ENCODE assay signal across 8 cellular contexts in the genomic region with DNA sequence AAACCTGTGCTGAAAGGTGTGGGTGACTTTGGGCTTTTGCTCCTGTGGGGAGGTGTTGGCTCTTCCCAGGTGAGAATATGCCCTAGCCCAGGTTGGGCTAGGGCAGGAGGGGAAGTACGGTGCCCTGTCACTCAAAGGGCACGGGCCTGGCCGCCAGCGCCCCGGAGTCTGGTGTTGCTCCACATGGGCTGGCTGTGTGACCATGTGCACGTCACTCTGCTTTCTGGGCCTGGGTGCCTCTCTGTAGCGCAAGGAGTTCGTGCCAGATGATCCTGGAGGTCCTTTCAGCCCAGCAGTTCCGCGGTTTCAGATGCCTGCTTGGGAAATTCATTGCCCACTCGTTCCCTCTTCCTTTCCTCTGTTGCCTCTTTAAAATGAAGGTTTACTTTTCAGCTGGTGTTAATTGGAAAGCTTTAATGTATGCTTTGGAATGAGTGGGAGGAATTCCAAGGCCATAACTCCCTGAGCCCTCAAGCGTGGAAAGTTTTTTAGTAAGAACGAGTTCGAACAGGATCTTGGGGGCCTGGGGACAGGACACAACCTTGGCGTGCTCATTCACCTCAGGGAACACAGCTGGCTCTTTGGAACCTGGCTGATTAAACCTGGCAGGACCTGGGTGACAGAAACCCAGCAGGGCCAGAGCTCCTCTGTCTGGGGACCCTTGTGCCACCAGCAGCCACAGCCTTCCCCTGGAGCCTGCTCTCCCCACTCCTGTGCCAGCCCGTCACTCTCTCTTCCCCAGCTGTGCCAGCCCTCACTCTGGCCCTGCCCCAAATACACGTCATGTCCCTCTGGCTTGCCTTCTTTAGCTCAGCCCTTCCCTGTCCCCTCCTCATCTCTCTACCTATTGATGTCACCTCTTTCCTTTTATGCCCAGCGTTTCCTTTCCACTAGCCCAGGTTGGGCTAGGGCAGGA. TPM values are rescaled to one million over a fixed set of nuclear protein-coding genes. Genes with fewer than 3 reads are reported as not detected.
DNase-seq lines count a peak whose midpoint lies in the region; TF ChIP-seq lines count a peak whose summit lies in the region.
"Had no signal": no experiment of that assay in that cellular context is flagged by ENCODE, and none has a peak within 500 bp of the region (broad histone marks: within the 10 kb centered on the region; RNA-seq: fewer than 3 reads in every experiment).

No MANE protein-coding gene starts in this region.

- H3K36me3 ChIP-seq in thyroid gland = no peaks in the 10 kb centered on the region

- peaks cover 16 to 60% of the 10 kb centered on the region in 2 donors for H3K4me1 ChIP-seq in thyroid gland

- H3K9me3 ChIP-seq in thyroid gland = no peaks in the 10 kb centered on the region

- TF ChIP-seq CTCF in thyroid gland (IDR thresholded peaks at IDR 0.05) = no peak

- DNase-seq in NCI-H2029 (lab: John Stamatoyannopoulos, UW) = peak; percentile 90
- DNase-seq in ecto neural progenitor cell (ENCODE audit: low spot score) = peak; percentile 48
- DNase-seq in thyroid gland = peak; percentile 89 to 91
- no peak for DNase-seq in GM19240 (ENCODE audit: insufficient read length, low spot score)
- DNase-seq in RPMI8226 = no peak
- no peak for DNase-seq in effector CD8-positive, alpha-beta T cell (lab: John Stamatoyannopoulos, UW)
- DNase-seq: NCI-H1930 had no signal

- no peak overlapping the region for H3K4me3 ChIP-seq in thyroid gland (replicated peaks in 1 of 3)

- peak in 1 of 2 donors; percentile 46 for TF ChIP-seq POLR2A in thyroid gland (IDR thresholded peaks at IDR 0.05)

- intact Hi-C loops in thyroid gland (cut with DNase I) = no loop called here

- 12 to 22% methylated on average over 15 to 17 of the region's 18 CpGs for WGBS in thyroid gland, 2 donors

- H3K27me3 ChIP-seq in layer of hippocampus (ENCODE audit: control insufficient read depth, insufficient read depth, low read length) = no peaks in the 10 kb centered on the region
- no peaks in the 10 kb centered on the region for H3K27me3 ChIP-seq in thyroid gland

- peak overlapping the region; percentile 43 for H3K27ac ChIP-seq in layer of hippocampus (ENCODE audit: low read depth, low read length)
- peak overlapping the region; percentile 82 to 94 (median 86) for H3K27ac ChIP-seq in thyroid gland

RNA-seq across cellular contexts. Expression of gene TSPAN9, which starts 42.8 kb away (rescaled TPM):
- 10 to 100 TPM; 26.9 to 47.5 (median 33.2) TPM for total RNA-seq in thyroid gland

Comparison
In these comparisons a context has a peak if more than half of its experiments do, and no peak if none do; other contexts are left out.
1. DNase-seq: peak in NCI-H2029 (single experiment), ecto neural progenitor cell (single experiment) and thyroid gland (2 of 2); none in GM19240 (single experiment), RPMI8226 (single experiment) and effector CD8-positive, alpha-beta T cell (single experiment).